ENCODE assay signal across 8 cellular contexts in genomic region chr11:3840289-3840869, GRCh38. TPM values are rescaled to one million over a fixed set of nuclear protein-coding genes. Genes with fewer than 3 reads are reported as not detected.
DNase-seq lines count a peak whose midpoint lies in the region; ATAC-seq and TF ChIP-seq lines count a peak whose summit lies in the region.

No MANE protein-coding gene starts in this region.

- H3K9me2 ChIP-seq in OCI-LY1 (ENCODE audit: low read depth, low read length), result no peaks in the 10 kb centered on the region

- DNase-seq in ascending aorta (ENCODE audit: low spot score in 2 of 2) (peak in 1 of 2 donors; percentile 69), ACHN (no peak), G401 (ENCODE audit: low spot score) (no peak)
- peak; percentile 25 for DNase-seq in stimulated activated CD8-positive, alpha-beta memory T cell treated with anti-CD3 and anti-CD28 coated beads, Interleukin-12 subunit alpha, Interleukin-12 subunit beta, amount 100 ng/mL, for 4 hours (ENCODE audit: low read depth)

- H3K4me3 ChIP-seq in OCI-LY1 (ENCODE audit: low read depth, low read length, poor library complexity, severe bottlenecking) (peak overlapping the region; percentile 90), ascending aorta (peak overlapping the region; percentile 98 to 99), iPS-18a (ENCODE audit: low read length) (peak overlapping the region; percentile 77)

- H3K4me2 ChIP-seq in OCI-LY1 (ENCODE audit: low read length), result peak overlapping the region; percentile 91

- H3K4me1 ChIP-seq in OCI-LY1 (ENCODE audit: insufficient read depth, low read length, severe bottlenecking) (peaks cover 45% of the 10 kb centered on the region), ascending aorta (peaks cover 2 to 11% of the 10 kb centered on the region in 2 donors), iPS-18a (ENCODE audit: control insufficient read depth, low read depth, low read length) (peaks cover 8% of the 10 kb centered on the region)

- H3K27me3 ChIP-seq in OCI-LY1 (ENCODE audit: insufficient read depth, low read length), result no peaks in the 10 kb centered on the region
- H3K27me3 ChIP-seq in ascending aorta, result no peaks in the 10 kb centered on the region
- H3K27me3 ChIP-seq in iPS-18a (ENCODE audit: control insufficient read depth, insufficient read depth, low read length), result peaks cover 5% of the 10 kb centered on the region

- intact Hi-C loops in ascending aorta (cut with DNase I), result no loop called here

- ATAC-seq in GM19467 (IDR thresholded peaks at IDR 0.05; ENCODE audit: unreplicated experiment) (peak; percentile 11), HG03159 (IDR thresholded peaks at IDR 0.05; ENCODE audit: unreplicated experiment) (no peak)

- H4K20me1 ChIP-seq in OCI-LY1 (ENCODE audit: insufficient read depth, low read length), result no peaks in the 10 kb centered on the region

- H3F3A ChIP-seq in OCI-LY1 (ENCODE audit: insufficient read depth, low read length), result no peaks in the 10 kb centered on the region

- TF ChIP-seq CTCF in OCI-LY1 (IDR thresholded peaks at IDR 0.05; ENCODE audit: low read length), result no peak
- TF ChIP-seq CTCF in ascending aorta (IDR thresholded peaks at IDR 0.05), result no peak

- in situ Hi-C loops in ACHN (cut with HindIII; ENCODE audit: low pct_ligation_motif_present, low pct_unique_long_range_greater_than_20kb, low sequenced_read_pairs) (no loop called here), G401 (cut with HindIII; ENCODE audit: low sequenced_read_pairs) (no loop called here)

- H3K27ac ChIP-seq in OCI-LY1 (ENCODE audit: low read depth, low read length, poor library complexity, severe bottlenecking), result peak overlapping the region; percentile 78
- H3K27ac ChIP-seq in ascending aorta, result peak overlapping the region; percentile 97 to 98
- H3K27ac ChIP-seq in iPS-18a (ENCODE audit: low read length), result no peak overlapping the region

- H3K79me2 ChIP-seq in OCI-LY1 (ENCODE audit: insufficient read depth, low read length), result peaks cover 22% of the 10 kb centered on the region

- no peak overlapping the region for H2AFZ ChIP-seq in OCI-LY1 (ENCODE audit: low read length)

- H3K9ac ChIP-seq in OCI-LY1 (ENCODE audit: low read length), result peak overlapping the region; percentile 93
- peak overlapping the region; percentile 58 for H3K9ac ChIP-seq in iPS-18a (ENCODE audit: low read length)

- H3K9me3 ChIP-seq in OCI-LY1 (ENCODE audit: low read length) (no peaks in the 10 kb centered on the region), ascending aorta (no peaks in the 10 kb centered on the region), iPS-18a (ENCODE audit: control insufficient read depth, low read depth, low read length) (no peaks in the 10 kb centered on the region)

- peaks cover 3% of the 10 kb centered on the region; the same call in 1 of the 2 replicates for H3K36me3 ChIP-seq in OCI-LY1 (ENCODE audit: insufficient read depth, low read length)
- peaks cover 0 to under 1% of the 10 kb centered on the region in 2 donors for H3K36me3 ChIP-seq in ascending aorta
- no peaks in the 10 kb centered on the region for H3K36me3 ChIP-seq in iPS-18a (ENCODE audit: control insufficient read depth, low read depth, low read length)

RNA-seq across cellular contexts. Expression of gene RHOG, which starts 0.4 kb away (rescaled TPM):
- total RNA-seq in ascending aorta, result 60.7 TPM
- 8.3 and 12.0 TPM in 2 replicates for total RNA-seq in G401 (2014; rRNA removed; shearing (Covaris generic))

RNA-seq across cellular contexts. Expression of gene STIM1, which starts 15.1 kb away (rescaled TPM):
- 48.1 TPM for total RNA-seq in ascending aorta
- total RNA-seq in G401 (2014; rRNA removed; shearing (Covaris generic)), result 15.4 and 28.2 TPM in 2 replicates

RNA-seq across cellular contexts. Expression of gene PGAP2, which starts 32.0 kb away (rescaled TPM):
- 7.1 TPM for total RNA-seq in ascending aorta
- 11.9 and 15.1 TPM in 2 replicates for total RNA-seq in G401 (2014; rRNA removed; shearing (Covaris generic))

RNA-seq across cellular contexts. Expression of gene NUP98, which starts 43.0 kb away (rescaled TPM):
- total RNA-seq in ascending aorta, result 36.3 TPM
- total RNA-seq in G401 (2014; rRNA removed; shearing (Covaris generic)), result 115 and 150 TPM in 2 replicates
